Comparison of ENCODE assay signal across 8 cellular contexts in the genomic region with DNA sequence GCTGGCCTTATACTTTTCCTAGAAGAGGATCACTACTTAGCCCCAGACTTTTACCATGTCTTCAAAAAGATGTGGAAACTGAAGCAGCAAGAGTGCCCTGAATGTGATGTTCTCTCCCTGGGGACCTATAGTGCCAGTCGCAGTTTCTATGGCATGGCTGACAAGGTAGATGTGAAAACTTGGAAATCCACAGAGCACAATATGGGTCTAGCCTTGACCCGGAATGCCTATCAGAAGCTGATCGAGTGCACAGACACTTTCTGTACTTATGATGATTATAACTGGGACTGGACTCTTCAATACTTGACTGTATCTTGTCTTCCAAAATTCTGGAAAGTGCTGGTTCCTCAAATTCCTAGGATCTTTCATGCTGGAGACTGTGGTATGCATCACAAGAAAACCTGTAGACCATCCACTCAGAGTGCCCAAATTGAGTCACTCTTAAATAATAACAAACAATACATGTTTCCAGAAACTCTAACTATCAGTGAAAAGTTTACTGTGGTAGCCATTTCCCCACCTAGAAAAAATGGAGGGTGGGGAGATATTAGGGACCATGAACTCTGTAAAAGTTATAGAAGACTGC. TPM values are rescaled to one million over a fixed set of nuclear protein-coding genes. Genes with fewer than 3 reads are reported as not detected.
DNase-seq lines count a peak whose midpoint lies in the region; ATAC-seq and TF ChIP-seq lines count a peak whose summit lies in the region.

No MANE protein-coding gene starts in this region.

- TSS peak; percentile 84 for BruUV-seq in IMR-90 (replicated peaks; lab: Mats Ljungman, UMichigan)

- peak overlapping the region; percentile 86 for H3K9ac ChIP-seq in IMR-90 (ENCODE audit: low read depth, low read length)

- ATAC-seq in IMR-90 (ENCODE audit: low read depth) = no peak
- no peak for ATAC-seq in naive thymus-derived CD8-positive, alpha-beta T cell
- ATAC-seq in GM19328 (IDR thresholded peaks at IDR 0.05; ENCODE audit: unreplicated experiment) = no peak
- no peak for ATAC-seq in GM21447 (IDR thresholded peaks at IDR 0.05; ENCODE audit: unreplicated experiment)

- H3K4me1 ChIP-seq in BE2C (no peaks in the 10 kb centered on the region), IMR-90 (ENCODE audit: control insufficient read depth, insufficient read depth, low read length) (peaks cover 12% of the 10 kb centered on the region)

- no peak overlapping the region for H2AFZ ChIP-seq in IMR-90 (replicated peaks; ENCODE audit: low read length, poor library complexity)

- peak overlapping the region; percentile 27; the same call in 1 of the 2 replicates for H3K14ac ChIP-seq in IMR-90 (replicated peaks; ENCODE audit: low read depth, low read length)

- TF ChIP-seq CTCF in BE2C (IDR thresholded peaks at IDR 0.05; ENCODE audit: low read depth, low read length) (no peak), IMR-90 (conservative IDR thresholded peaks at IDR 0.05; ENCODE audit: low read depth, low read length) (no peak), cardiac fibroblast (IDR thresholded peaks at IDR 0.05; ENCODE audit: low read depth, low read length) (no peak)

- H3K4me3 ChIP-seq in BE2C (ENCODE audit: low read depth, low read length) (peak overlapping the region; percentile 91), IMR-90 (ENCODE audit: insufficient read depth, low read depth, low read length) (peak overlapping the region; percentile 84), cardiac fibroblast (replicated peaks in 1 of 2; ENCODE audit: low read depth in 2 of 2, low read length in 2 of 2) (peak overlapping the region; percentile 92 to 93)

- CTCF ChIA-PET in IMR-90 (lab: Yijun Ruan, JAX) = no interaction called here

- H3K4me2 ChIP-seq in IMR-90 (ENCODE audit: low read depth, low read length) = peak overlapping the region; percentile 83

- no peak overlapping the region for H2AK5ac ChIP-seq in IMR-90 (ENCODE audit: low read depth, low read length)

- peaks cover 5% of the 10 kb centered on the region for H3K9me1 ChIP-seq in IMR-90 (ENCODE audit: insufficient read depth, low read length)

- H3K27ac ChIP-seq in IMR-90 (ENCODE audit: insufficient read depth, low read length) = peak overlapping the region; percentile 54; the same call in 1 of the 2 replicates

- peak overlapping the region; percentile 36 for H2BK5ac ChIP-seq in IMR-90 (ENCODE audit: low read depth, low read length, poor library complexity, severe bottlenecking)

- TF ChIP-seq POLR2A in IMR-90 (IDR thresholded peaks at IDR 0.05; ENCODE audit: low read depth, low read length) = no peak

- no peaks in the 10 kb centered on the region for H3K27me3 Mint-ChIP-seq in naive thymus-derived CD8-positive, alpha-beta T cell

- peak overlapping the region; percentile 87 to 99 (median 94) for H3K27ac Mint-ChIP-seq in naive thymus-derived CD8-positive, alpha-beta T cell

- no peak overlapping the region for H4K91ac ChIP-seq in IMR-90 (ENCODE audit: insufficient read depth, low read depth, low read length)

- POLR2A ChIA-PET in IMR-90 (lab: Charles Lee; ENCODE audit: unreplicated experiment) = interaction anchor here (0.6 kb wide), 1 partner anchor 201 kb away, joined by 18 read pairs; no protein-coding TSS in a partner anchor
- POLR2A ChIA-PET in naive thymus-derived CD8-positive, alpha-beta T cell (lab: Charles Lee) = interaction anchor here (0.9 to 5.3 kb wide), 6 partner anchors 11 to 240 kb away, joined by 3 to 203 read pairs (median 44); a partner anchor contains a TSS

- no peak overlapping the region for H3K18ac ChIP-seq in IMR-90 (ENCODE audit: low read depth, low read length)

- H3K4me1 Mint-ChIP-seq in naive thymus-derived CD8-positive, alpha-beta T cell = peaks cover 21 to 70% (median 57%) of the 10 kb centered on the region in 4 donors

- H3K36me3 Mint-ChIP-seq in naive thymus-derived CD8-positive, alpha-beta T cell = peaks cover 0 to 38% (median 6%) of the 10 kb centered on the region in 3 donors

- no peak overlapping the region for H2AK9ac ChIP-seq in IMR-90 (replicated peaks; ENCODE audit: low read depth, low read length, poor library complexity)

- DNase-seq in BE2C = no peak
- no peak for DNase-seq in IMR-90
- no peak for DNase-seq in cardiac fibroblast (ENCODE audit: low read depth in 2 of 2)
- no peak for DNase-seq in naive thymus-derived CD8-positive, alpha-beta T cell
- no peak for DNase-seq in COLO668 (lab: John Stamatoyannopoulos, UW; ENCODE audit: unreplicated experiment)
- DNase-seq in LoVo (ENCODE audit: low spot score) = no peak

- intact Hi-C loops in IMR-90 (cut with micrococcal nuclease) = no loop called here

- in situ Hi-C loops in IMR-90 (cut with MboI; ENCODE audit: low sequenced_read_pairs) = no loop called here

- H3K4me3 Mint-ChIP-seq in naive thymus-derived CD8-positive, alpha-beta T cell = peak overlapping the region; percentile 93 to 99 (median 98)

- no peak overlapping the region for H2BK20ac ChIP-seq in IMR-90 (ENCODE audit: low read depth, low read length)

- H3K36me3 ChIP-seq in BE2C = peaks cover 50% of the 10 kb centered on the region
- peaks cover 12% of the 10 kb centered on the region for H3K36me3 ChIP-seq in IMR-90 (ENCODE audit: control insufficient read depth, insufficient read depth, low read length)

- no peak overlapping the region for H2BK120ac ChIP-seq in IMR-90 (ENCODE audit: low read depth, low read length)

- WGBS in IMR-90 (ENCODE audit: extremely low coverage in 2 of 2, insufficient read length in 1 of 2), 2 experiments = 14% methylated on average over 1 of the region's 3 CpGs; no CpG with 5 or more reads in 1 of the 2 experiments

- H3K4ac ChIP-seq in IMR-90 (ENCODE audit: low read depth, low read length) = peak overlapping the region; percentile 14; the same call in 1 of the 2 replicates

- no peak overlapping the region for H4K8ac ChIP-seq in IMR-90 (ENCODE audit: low read depth in 2 of 2, low read length in 2 of 2)

- no peak overlapping the region for H3K56ac ChIP-seq in IMR-90 (ENCODE audit: extremely low read depth, insufficient read depth, low read length)

- H3K9me3 ChIP-seq in BE2C (no peaks in the 10 kb centered on the region), IMR-90 (ENCODE audit: control insufficient read depth, insufficient read depth, low read length) (no peaks in the 10 kb centered on the region)

- no peak for TF ChIP-seq RAD21 in IMR-90 (IDR thresholded peaks at IDR 0.05; ENCODE audit: low read length)

- no peak overlapping the region for H2BK15ac ChIP-seq in IMR-90 (ENCODE audit: low read depth, low read length)

- no peaks in the 10 kb centered on the region for H3K9me3 Mint-ChIP-seq in naive thymus-derived CD8-positive, alpha-beta T cell

- peak overlapping the region; percentile 90 for H3K23ac ChIP-seq in IMR-90 (ENCODE audit: low read depth, low read length)

- dilution Hi-C loops in IMR-90 (cut with HindIII; ENCODE audit: low sequenced_read_pairs, unreplicated experiment) = no loop called here

- peaks cover 45% of the 10 kb centered on the region for H4K20me1 ChIP-seq in IMR-90 (ENCODE audit: insufficient read depth, low read length)

- H3K79me1 ChIP-seq in IMR-90 (ENCODE audit: low read depth in 1 of 2, low read length in 2 of 2) = peaks cover 7 to 53% of the 10 kb centered on the region in 2 experiments; a peak in 3 of 4 replicates

- no peak overlapping the region for H4K5ac ChIP-seq in IMR-90 (ENCODE audit: low read depth, low read length)

- no peaks in the 10 kb centered on the region for H3K27me3 ChIP-seq in BE2C
- H3K27me3 ChIP-seq in IMR-90 (ENCODE audit: control insufficient read depth, insufficient read depth, low read length) = no peaks in the 10 kb centered on the region

TF ChIP-seq in IMR-90, 13 proteins besides CTCF, POLR2A, EP300 and RAD21 (continues in another document):
- no peak for TF ChIP-seq CEBPB (IDR thresholded peaks at IDR 0.05; ENCODE audit: low read depth, low read length)

RNA-seq across cellular contexts. Expression of a gene that starts 1.5 kb away (rescaled TPM):
- 41.2 TPM for polyA plus RNA-seq in BE2C (2012; ENCODE audit: insufficient read depth, insufficient read length, low read depth)
- total RNA-seq in IMR-90 (2012; rRNA removed) = 67.6 and 73.6 TPM in 2 replicates
- 35.0 and 36.6 TPM in 2 replicates for polyA plus RNA-seq in IMR-90 (2012; rRNA removed)
- polyA plus RNA-seq in IMR-90 (2012; cell fraction: cytosol; rRNA removed) = 33.2 and 53.2 TPM in 2 replicates
- polyA plus RNA-seq in IMR-90 (2012; cell fraction: nucleus; rRNA removed; ENCODE audit: low replicate concordance) = 8.3 and 10.4 TPM in 2 replicates
- 10 to 100 TPM; 24.9 to 26.9 TPM for total RNA-seq in naive thymus-derived CD8-positive, alpha-beta T cell
- polyA plus RNA-seq in naive thymus-derived CD8-positive, alpha-beta T cell = 10 to 100 TPM; 15.8 to 25.9 (median 19.8) TPM

RNA-seq across cellular contexts. Expression of a gene that starts 1.7 kb away (rescaled TPM):
- 451 TPM for polyA plus RNA-seq in BE2C (2012; ENCODE audit: insufficient read depth, insufficient read length, low read depth)
- 129 and 249 TPM in 2 replicates for total RNA-seq in IMR-90 (2012; rRNA removed)
- polyA plus RNA-seq in IMR-90 (2012; rRNA removed) = 313 and 346 TPM in 2 replicates
- 59.6 and 120 TPM in 2 replicates for polyA plus RNA-seq in IMR-90 (2012; cell fraction: cytosol; rRNA removed)
- polyA plus RNA-seq in IMR-90 (2012; cell fraction: nucleus; rRNA removed; ENCODE audit: low replicate concordance) = 7.6 and 69.5 TPM in 2 replicates
- total RNA-seq in naive thymus-derived CD8-positive, alpha-beta T cell = 100 to 1,000 TPM; 259 to 268 TPM
- polyA plus RNA-seq in naive thymus-derived CD8-positive, alpha-beta T cell = 100 to 1,000 TPM; 489 to 628 (median 623) TPM

RNA-seq across cellular contexts. Expression of a gene that starts 12.9 kb away (rescaled TPM):
- polyA plus RNA-seq in BE2C (2012; ENCODE audit: insufficient read depth, insufficient read length, low read depth) = 19.5 TPM
- total RNA-seq in IMR-90 (2012; rRNA removed) = 4.1 and 7.5 TPM in 2 replicates
- 4.7 and 4.9 TPM in 2 replicates for polyA plus RNA-seq in IMR-90 (2012; rRNA removed)
- 5.0 and 5.1 TPM in 2 replicates for polyA plus RNA-seq in IMR-90 (2012; cell fraction: cytosol; rRNA removed)
- polyA plus RNA-seq in IMR-90 (2012; cell fraction: nucleus; rRNA removed; ENCODE audit: low replicate concordance) = 2.1 and 3.5 TPM in 2 replicates
- 1 to 10 TPM; 6.9 TPM for total RNA-seq in naive thymus-derived CD8-positive, alpha-beta T cell
- polyA plus RNA-seq in naive thymus-derived CD8-positive, alpha-beta T cell = 10 to 100 TPM; 10.1 to 16.7 (median 12.3) TPM

RNA-seq across cellular contexts. Expression of a gene that starts 23.4 kb away (rescaled TPM):
- polyA plus RNA-seq in BE2C (2012; ENCODE audit: insufficient read depth, insufficient read length, low read depth) = 7.3 TPM
- total RNA-seq in IMR-90 (2012; rRNA removed) = 20.8 and 28.3 TPM in 2 replicates
- polyA plus RNA-seq in IMR-90 (2012; rRNA removed) = 11.6 and 13.1 TPM in 2 replicates
- 6.7 and 7.4 TPM in 2 replicates for polyA plus RNA-seq in IMR-90 (2012; cell fraction: cytosol; rRNA removed)
- 2.3 and 4.7 TPM in 2 replicates for polyA plus RNA-seq in IMR-90 (2012; cell fraction: nucleus; rRNA removed; ENCODE audit: low replicate concordance)
- total RNA-seq in naive thymus-derived CD8-positive, alpha-beta T cell = 10 to 100 TPM; 12.1 to 12.9 TPM
- 10 to 100 TPM in 1 of 3 donors, 1 to 10 TPM in 2; 8.5 to 10.4 (median 8.9) TPM for polyA plus RNA-seq in naive thymus-derived CD8-positive, alpha-beta T cell

RNA-seq across cellular contexts. Expression of a gene that starts 35.9 kb away (rescaled TPM):
- polyA plus RNA-seq in BE2C (2012; ENCODE audit: insufficient read depth, insufficient read length, low read depth) = 1,973 TPM
- total RNA-seq in IMR-90 (2012; rRNA removed) = 318 and 794 TPM in 2 replicates
- 8,930 and 10,393 TPM in 2 replicates for polyA plus RNA-seq in IMR-90 (2012; rRNA removed)
- polyA plus RNA-seq in IMR-90 (2012; cell fraction: cytosol; rRNA removed) = 10.7 and 2,863 TPM in 2 replicates
- polyA plus RNA-seq in IMR-90 (2012; cell fraction: nucleus; rRNA removed; ENCODE audit: low replicate concordance) = 714 and 2,229 TPM in 2 replicates
- total RNA-seq in naive thymus-derived CD8-positive, alpha-beta T cell = 1,000 to 10,000 TPM; 2,453 to 3,084 TPM
- polyA plus RNA-seq in naive thymus-derived CD8-positive, alpha-beta T cell = over 10,000 TPM; 11,853 to 13,490 (median 12,998) TPM
